ENCODE assay signal across 17 cellular contexts in the genomic region with DNA sequence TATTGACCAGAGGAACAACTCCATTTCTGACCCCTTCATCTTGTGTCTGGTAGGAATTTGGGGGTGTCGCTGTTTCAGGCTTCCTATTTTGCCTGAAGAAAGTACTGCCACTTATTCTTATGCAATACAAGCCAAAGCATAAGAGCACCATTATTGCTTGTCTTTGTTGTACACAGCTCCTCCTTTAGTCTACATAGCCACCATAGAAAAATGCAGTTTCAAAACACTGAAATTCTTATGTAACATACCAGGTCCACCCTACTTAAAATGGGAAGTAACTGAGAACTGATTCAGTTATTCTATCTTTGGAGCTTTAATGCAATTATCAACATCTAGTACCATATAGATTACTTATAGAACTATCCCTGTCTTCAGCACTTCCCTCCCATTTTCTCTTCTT.
"Had no signal": no experiment of that assay in that cellular context is flagged by ENCODE, and none has a peak within 500 bp of the region (broad histone marks: within the 10 kb centered on the region; RNA-seq: fewer than 3 reads in every experiment).

No MANE protein-coding gene starts in this region.

- ATAC-seq: body of pancreas, esophagus mucosa, left lobe of liver, right lobe of liver had no signal

- DNase-seq: activated CD4-positive, alpha-beta T cell treated with anti-CD3 and anti-CD28 coated beads, Interleukin-2, amount 10 ng/mL, durations not matched to agents 7 days and 5 days; activated CD4-positive, CD25-positive, alpha-beta regulatory T cell; activated T-cell treated with anti-CD3 and anti-CD28 coated beads for 4 hours; amygdala; body of pancreas; caudate nucleus; colonic mucosa; mammary epithelial cell; naive B cell; ovary; right lobe of liver; stomach; T-helper 2 cell; testis; upper lobe of left lung had no signal
